Comparison of ENCODE assay signal across 24 cellular contexts in genomic region chr13:40077396-40078027, GRCh38.
"Had no signal": no experiment of that assay in that cellular context is flagged by ENCODE, and none has a peak within 500 bp of the region (broad histone marks: within the 10 kb centered on the region; RNA-seq: fewer than 3 reads in every experiment).

No MANE protein-coding gene starts in this region.

- H3K4me1 ChIP-seq: gastrocnemius medialis had no signal

- H3K27ac ChIP-seq: esophagus muscularis mucosa, gastrocnemius medialis, thoracic aorta, upper lobe of left lung had no signal

- DNase-seq: activated CD4-positive, alpha-beta memory T cell treated with anti-CD3 and anti-CD28 coated beads, Interleukin-2, amount 10 ng/mL, durations not matched to agents 7 days and 5 days; activated CD4-positive, alpha-beta T cell treated with anti-CD3 and anti-CD28 coated beads for 48 hours; activated gamma-delta T cell; activated naive CD4-positive, alpha-beta T cell treated with anti-CD3 and anti-CD28 coated beads, Interleukin-2, amount 50 U/mL, for 16 hours; aorta; central memory CD4-positive, alpha-beta T cell; dermis blood vessel endothelial cell; effector CD8-positive, alpha-beta T cell; gastrocnemius medialis; hippocampal formation; left cardiac atrium; mesendoderm; mucosa of descending colon; occipital lobe; posterior cingulate gyrus; stimulated activated CD4-positive, alpha-beta T cell treated with anti-CD3 and anti-CD28 coated beads, Interleukin-4, amount 100 ng/mL, for 1 hour; stimulated activated naive CD4-positive, alpha-beta T cell treated with Interleukin-2 at 50 U/mL for 16 hours; SW 1271; upper lobe of left lung had no signal

- H3K4me3 ChIP-seq: esophagus muscularis mucosa, gastrocnemius medialis, mucosa of descending colon, thoracic aorta, upper lobe of left lung had no signal

- H3K27me3 ChIP-seq: esophagus muscularis mucosa, gastrocnemius medialis, upper lobe of left lung had no signal

- ATAC-seq: gastrocnemius medialis, left cardiac atrium, mucosa of descending colon had no signal

- H3K27ac Mint-ChIP-seq: activated CD4-positive, alpha-beta memory T cell treated with anti-CD3 and anti-CD28 coated beads, Interleukin-2, amount 10 ng/mL, durations not matched to agents 7 days and 5 days; activated T-helper 1 cell treated with anti-CD3 and anti-CD28 coated beads, Interleukin-12 subunit alpha, Interleukin-12 subunit beta, Interleukin-2, Interleukin-4 antibody, amounts not matched to agents 30 ng/mL and 10 ng/mL and 1 ng/mL, durations not matched to agents 14 hours and 24 hours and 36 hours; brain had no signal

- H3K4me3 Mint-ChIP-seq: activated CD4-positive, alpha-beta memory T cell treated with anti-CD3 and anti-CD28 coated beads, Interleukin-2, amount 10 ng/mL, durations not matched to agents 7 days and 5 days; activated T-helper 1 cell treated with anti-CD3 and anti-CD28 coated beads, Interleukin-12 subunit alpha, Interleukin-12 subunit beta, Interleukin-2, Interleukin-4 antibody, amounts not matched to agents 30 ng/mL and 10 ng/mL and 1 ng/mL, durations not matched to agents 14 hours and 24 hours and 36 hours; brain; neural crest cell had no signal

- H3K36me3 ChIP-seq: esophagus muscularis mucosa, gastrocnemius medialis, thoracic aorta, upper lobe of left lung had no signal

- H3K27me3 Mint-ChIP-seq: activated CD4-positive, alpha-beta memory T cell treated with anti-CD3 and anti-CD28 coated beads, Interleukin-2, amount 10 ng/mL, durations not matched to agents 7 days and 5 days had no signal

- H3K9me3 Mint-ChIP-seq: activated T-helper 1 cell treated with anti-CD3 and anti-CD28 coated beads, Interleukin-12 subunit alpha, Interleukin-12 subunit beta, Interleukin-2, Interleukin-4 antibody, amounts not matched to agents 30 ng/mL and 10 ng/mL and 1 ng/mL, durations not matched to agents 14 hours and 24 hours and 36 hours had no signal

- H3K9me3 ChIP-seq: esophagus muscularis mucosa, gastrocnemius medialis, mucosa of descending colon, thoracic aorta, upper lobe of left lung had no signal

- H3K36me3 Mint-ChIP-seq: brain had no signal

- H3K4me1 Mint-ChIP-seq: activated CD4-positive, alpha-beta memory T cell treated with anti-CD3 and anti-CD28 coated beads, Interleukin-2, amount 10 ng/mL, durations not matched to agents 7 days and 5 days had no signal
